Comparison of ENCODE assay signal across 13 cellular contexts in the genomic region with DNA sequence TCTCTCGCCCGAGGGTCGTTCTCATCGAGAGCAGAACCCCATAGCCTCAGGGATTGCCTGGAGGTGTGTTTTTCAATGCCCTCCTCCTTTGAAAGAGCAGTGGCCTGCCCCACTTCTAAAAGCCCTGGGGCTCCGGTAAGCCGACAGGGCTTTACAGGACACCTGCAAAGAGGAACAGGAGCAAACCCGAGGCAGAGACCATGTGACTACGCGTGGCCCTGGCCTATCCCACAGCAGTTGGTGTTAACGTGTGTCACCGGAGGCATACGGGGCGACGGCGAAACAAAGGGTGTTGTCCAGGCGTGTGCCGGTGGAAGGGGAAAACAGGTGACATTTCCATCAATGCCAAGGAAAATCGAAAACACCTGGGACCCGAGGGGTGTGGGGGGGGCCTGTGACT.
DNase-seq lines count a peak whose midpoint lies in the region; ATAC-seq and TF ChIP-seq lines count a peak whose summit lies in the region.
"Had no signal": no experiment of that assay in that cellular context is flagged by ENCODE, and none has a peak within 500 bp of the region (broad histone marks: within the 10 kb centered on the region; RNA-seq: fewer than 3 reads in every experiment).

No MANE protein-coding gene starts in this region.

- no peaks in the 10 kb centered on the region for H3K79me2 ChIP-seq in ACC112 (ENCODE audit: control insufficient read depth, insufficient read depth, low read length, unreplicated experiment)
- H3K79me2 ChIP-seq in GM23338 (replicated peaks; ENCODE audit: insufficient read depth), result no peaks in the 10 kb centered on the region

- H3K4me2 ChIP-seq in GM23338, result peak overlapping the region; percentile 83

- H3K4me1 Mint-ChIP-seq in GM23338, result peaks cover 24% of the 10 kb centered on the region
- H3K4me1 Mint-ChIP-seq in naive thymus-derived CD4-positive, alpha-beta T cell, result peaks cover 0 to 53% (median 18%) of the 10 kb centered on the region in 7 donors
- H3K4me1 Mint-ChIP-seq: mesothelial cell of epicardium had no signal

- POLR2A ChIA-PET in naive thymus-derived CD4-positive, alpha-beta T cell (lab: Charles Lee), result no interaction called here

- H3K9me2 ChIP-seq in GM23338 (ENCODE audit: insufficient read depth), result no peaks in the 10 kb centered on the region

- H2AFZ ChIP-seq in ACC112 (ENCODE audit: low read length, unreplicated experiment) (no peak overlapping the region), GM23338 (0 out of 2 replicates have a peak overlapping the region, but pooled peaks have one; percentile 74)

- H3K36me3 ChIP-seq in ACC112 (ENCODE audit: insufficient read depth, low read length) (no peaks in the 10 kb centered on the region), GM23338 (ENCODE audit: insufficient read depth) (no peaks in the 10 kb centered on the region)
- H3K36me3 ChIP-seq in naive thymus-derived CD4-positive, alpha-beta T cell (ENCODE audit: control insufficient read depth in 2 of 3, insufficient read depth in 3 of 3, low read length in 3 of 3), result no peaks in the 10 kb centered on the region
- H3K36me3 ChIP-seq: ascending aorta, upper lobe of left lung had no signal

- no peak for TF ChIP-seq CTCF in GM23338 (conservative IDR thresholded peaks at IDR 0.05; ENCODE audit: low read depth in 2 of 2)

- intact Hi-C loops in naive thymus-derived CD4-positive, alpha-beta T cell (cut with micrococcal nuclease), result loop anchor here in 1 of 2 donors (1.0 to 10.0 kb wide), 3 partner anchors 93 to 1230 kb away; a partner anchor contains a TSS

- H4K20me1 ChIP-seq in GM23338 (replicated peaks; ENCODE audit: insufficient read depth), result no peaks in the 10 kb centered on the region

- CTCF ChIA-PET in naive thymus-derived CD4-positive, alpha-beta T cell (lab: Charles Lee), result no interaction called here

- H3K9me3 Mint-ChIP-seq in GM23338, result peaks cover 55% of the 10 kb centered on the region
- peaks cover 0 to 41% (median 4%) of the 10 kb centered on the region in 11 donors for H3K9me3 Mint-ChIP-seq in naive thymus-derived CD4-positive, alpha-beta T cell

- H3K27me3 Mint-ChIP-seq in GM23338 (ENCODE audit: insufficient read depth, low read depth, poor library complexity), result peaks cover 23% of the 10 kb centered on the region
- H3K27me3 Mint-ChIP-seq in naive thymus-derived CD4-positive, alpha-beta T cell, result no peaks in the 10 kb centered on the region

- peaks cover 10% of the 10 kb centered on the region for H3K36me3 Mint-ChIP-seq in GM23338 (ENCODE audit: low read depth)
- peaks cover 0 to 21% (median 3%) of the 10 kb centered on the region in 5 donors for H3K36me3 Mint-ChIP-seq in naive thymus-derived CD4-positive, alpha-beta T cell

- no peaks in the 10 kb centered on the region for H3F3A ChIP-seq in GM23338 (replicated peaks; ENCODE audit: low read depth)

- H3K27ac Mint-ChIP-seq in GM23338, result no peak overlapping the region
- peak overlapping the region in 7 of 9 donors; percentile 59 to 97 (median 89) for H3K27ac Mint-ChIP-seq in naive thymus-derived CD4-positive, alpha-beta T cell
- H3K27ac Mint-ChIP-seq: mesothelial cell of epicardium had no signal

- ATAC-seq in GM23338 (no peak), HG02840 (IDR thresholded peaks at IDR 0.05; ENCODE audit: low FRiP score, unreplicated experiment) (no peak)
- no peak for ATAC-seq in naive thymus-derived CD4-positive, alpha-beta T cell
- ATAC-seq: HepG2 had no signal

- H3K4me3 ChIP-seq in ACC112 (ENCODE audit: low read depth, low read length), result peak overlapping the region; percentile 73
- H3K4me3 ChIP-seq in GM23338, result peak overlapping the region; percentile 73
- H3K4me3 ChIP-seq in naive thymus-derived CD4-positive, alpha-beta T cell (ENCODE audit: low read length), result peak overlapping the region; percentile 68

- H3K27ac ChIP-seq in ACC112 (ENCODE audit: low read depth, low read length), result no peak overlapping the region
- no peak overlapping the region for H3K27ac ChIP-seq in GM23338 (ENCODE audit: low read depth)
- peak overlapping the region; percentile 39 for H3K27ac ChIP-seq in caudate nucleus (ENCODE audit: low read depth, low read length)
- peak overlapping the region; percentile 62 for H3K27ac ChIP-seq in naive thymus-derived CD4-positive, alpha-beta T cell (ENCODE audit: low read depth, low read length)
- H3K27ac ChIP-seq: ascending aorta had no signal

- H3K4me1 ChIP-seq in ACC112 (ENCODE audit: control insufficient read depth, insufficient read depth, low read length, unreplicated experiment) (no peaks in the 10 kb centered on the region), GM23338 (ENCODE audit: insufficient read depth) (peaks cover 22% of the 10 kb centered on the region)
- peaks cover 4 to 5% of the 10 kb centered on the region in 2 donors for H3K4me1 ChIP-seq in naive thymus-derived CD4-positive, alpha-beta T cell (ENCODE audit: control insufficient read depth in 2 of 2, insufficient read depth in 2 of 2, low read length in 2 of 2)
- H3K4me1 ChIP-seq: ascending aorta had no signal

- no peaks in the 10 kb centered on the region for H3K9me3 ChIP-seq in naive thymus-derived CD4-positive, alpha-beta T cell (ENCODE audit: control insufficient read depth in 2 of 3, low read length in 3 of 3)
- H3K9me3 ChIP-seq: ascending aorta, upper lobe of left lung had no signal

- peak overlapping the region; percentile 67; the same call in 1 of the 3 replicates for H3K4me3 Mint-ChIP-seq in GM23338
- H3K4me3 Mint-ChIP-seq in naive thymus-derived CD4-positive, alpha-beta T cell, result peak overlapping the region in 9 of 10 donors; percentile 25 to 92 (median 86)
- H3K4me3 Mint-ChIP-seq: mesothelial cell of epicardium had no signal

- DNase-seq in GM23338 (ENCODE audit: low spot score) (no peak), caudate nucleus (lab: John Stamatoyannopoulos, UW) (peak in 1 of 61 donors; percentile 43), mesenteric fat pad (ENCODE audit: low spot score) (no peak), NCI-H187 treated with DMSO at 0.1 percent for 48 hours (lab: John Stamatoyannopoulos, UW) (no peak), amniotic stem cell (lab: John Stamatoyannopoulos, UW) (no peak)
- DNase-seq in naive thymus-derived CD4-positive, alpha-beta T cell, result no peak
- DNase-seq: NCI-H2171 had no signal

- H3K27me3 ChIP-seq in ACC112 (ENCODE audit: insufficient read depth, low read length) (no peaks in the 10 kb centered on the region), GM23338 (ENCODE audit: insufficient read depth) (peaks cover 12% of the 10 kb centered on the region; the same call in 1 of the 2 replicates)
- H3K27me3 ChIP-seq in naive thymus-derived CD4-positive, alpha-beta T cell (ENCODE audit: control insufficient read depth in 2 of 2, insufficient read depth in 2 of 2, low read length in 2 of 2), result no peaks in the 10 kb centered on the region
- H3K27me3 ChIP-seq: ascending aorta, upper lobe of left lung had no signal

TF ChIP-seq in GM23338, 12 proteins besides CTCF, POLR2A, EP300 and RAD21 (continues in another document):
- no peak for TF ChIP-seq EZH2 (IDR thresholded peaks at IDR 0.05; ENCODE audit: low read depth, unreplicated experiment)
- TF ChIP-seq, protein P1, sequence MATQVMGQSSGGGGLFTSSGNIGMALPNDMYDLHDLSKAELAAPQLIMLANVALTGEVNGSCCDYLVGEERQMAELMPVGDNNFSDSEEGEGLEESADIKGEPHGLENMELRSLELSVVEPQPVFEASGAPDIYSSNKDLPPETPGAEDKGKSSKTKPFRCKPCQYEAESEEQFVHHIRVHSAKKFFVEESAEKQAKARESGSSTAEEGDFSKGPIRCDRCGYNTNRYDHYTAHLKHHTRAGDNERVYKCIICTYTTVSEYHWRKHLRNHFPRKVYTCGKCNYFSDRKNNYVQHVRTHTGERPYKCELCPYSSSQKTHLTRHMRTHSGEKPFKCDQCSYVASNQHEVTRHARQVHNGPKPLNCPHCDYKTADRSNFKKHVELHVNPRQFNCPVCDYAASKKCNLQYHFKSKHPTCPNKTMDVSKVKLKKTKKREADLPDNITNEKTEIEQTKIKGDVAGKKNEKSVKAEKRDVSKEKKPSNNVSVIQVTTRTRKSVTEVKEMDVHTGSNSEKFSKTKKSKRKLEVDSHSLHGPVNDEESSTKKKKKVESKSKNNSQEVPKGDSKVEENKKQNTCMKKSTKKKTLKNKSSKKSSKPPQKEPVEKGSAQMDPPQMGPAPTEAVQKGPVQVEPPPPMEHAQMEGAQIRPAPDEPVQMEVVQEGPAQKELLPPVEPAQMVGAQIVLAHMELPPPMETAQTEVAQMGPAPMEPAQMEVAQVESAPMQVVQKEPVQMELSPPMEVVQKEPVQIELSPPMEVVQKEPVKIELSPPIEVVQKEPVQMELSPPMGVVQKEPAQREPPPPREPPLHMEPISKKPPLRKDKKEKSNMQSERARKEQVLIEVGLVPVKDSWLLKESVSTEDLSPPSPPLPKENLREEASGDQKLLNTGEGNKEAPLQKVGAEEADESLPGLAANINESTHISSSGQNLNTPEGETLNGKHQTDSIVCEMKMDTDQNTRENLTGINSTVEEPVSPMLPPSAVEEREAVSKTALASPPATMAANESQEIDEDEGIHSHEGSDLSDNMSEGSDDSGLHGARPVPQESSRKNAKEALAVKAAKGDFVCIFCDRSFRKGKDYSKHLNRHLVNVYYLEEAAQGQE (IDR thresholded peaks at IDR 0.05; ENCODE audit: unreplicated experiment), result no peak
- no peak for TF ChIP-seq STAT1 (IDR thresholded peaks at IDR 0.05; ENCODE audit: unreplicated experiment)
- TF ChIP-seq CREB1 (CRISPR knock-in tag; IDR thresholded peaks at IDR 0.05; ENCODE audit: low read depth), result no peak
- TF ChIP-seq JUNB (IDR thresholded peaks at IDR 0.05; ENCODE audit: unreplicated experiment), result no peak
- TF ChIP-seq EZH2phosphoT487 (IDR thresholded peaks at IDR 0.05; ENCODE audit: unreplicated experiment), result no peak

Comparison
In these comparisons a context has a peak if more than half of its experiments do, and no peak if none do; other contexts are left out.
1. H3K27ac ChIP-seq: peak in caudate nucleus (single experiment) and naive thymus-derived CD4-positive, alpha-beta T cell (single experiment); none in ACC112 (single experiment) and GM23338 (single experiment).
2. Peak in every context shown above with its lines, with median percentiles within 50 percentile points of each other: H3K4me3 ChIP-seq.